ENCODE assay signal across 8 cellular contexts in genomic region chr4:63029380-63029779, GRCh38.
"Had no signal": no experiment of that assay in that cellular context is flagged by ENCODE, and none has a peak within 500 bp of the region (broad histone marks: within the 10 kb centered on the region; RNA-seq: fewer than 3 reads in every experiment).

No MANE protein-coding gene starts in this region.

- ATAC-seq: GM12878 had no signal

- H3K4me3 ChIP-seq: GM12878 had no signal

- FAIRE-seq: G401.6, GM12878, GM12891, GM12892, GM18507, GM19239 had no signal

- DNase-seq: GDM1, GF-D8 had no signal
